ENCODE assay signal across 12 cellular contexts in genomic region chr1:228274452-228275153, GRCh38.
DNase-seq lines count a peak whose midpoint lies in the region; ATAC-seq and TF ChIP-seq lines count a peak whose summit lies in the region.
"Had no signal": no experiment of that assay in that cellular context is flagged by ENCODE, and none has a peak within 500 bp of the region (broad histone marks: within the 10 kb centered on the region; RNA-seq: fewer than 3 reads in every experiment).

No MANE protein-coding gene starts in this region.

- H4K91ac ChIP-seq in H9 (ENCODE audit: insufficient read length, low read depth, low read length): no peak overlapping the region

- no peak overlapping the region for H2BK15ac ChIP-seq in H9 (ENCODE audit: low read depth, low read length)

- H3K9me3 Mint-ChIP-seq in H9 (no peaks in the 10 kb centered on the region), brain (no peaks in the 10 kb centered on the region)
- no peaks in the 10 kb centered on the region for H3K9me3 Mint-ChIP-seq in natural killer cell treated with Interleukin-12 subunit alpha and Interleukin-12 subunit beta and Interleukin-15 and Interleukin-18, amount 100 ng/mL, for 72 hours

- H3K9ac ChIP-seq in H9 (ENCODE audit: extremely low read depth, insufficient read length, low read length): no peak overlapping the region

- H3K36me3 Mint-ChIP-seq in H9 (ENCODE audit: insufficient read depth in 1 of 3, low read depth in 3 of 3) (peaks cover 3 to 14% (median 4%) of the 10 kb centered on the region in 3 experiments; a peak in 6 of 7 replicates), brain (no peaks in the 10 kb centered on the region)
- no peaks in the 10 kb centered on the region for H3K36me3 Mint-ChIP-seq in natural killer cell treated with Interleukin-12 subunit alpha and Interleukin-12 subunit beta and Interleukin-15 and Interleukin-18, amount 100 ng/mL, for 72 hours

- H4K5ac ChIP-seq in H9 (ENCODE audit: insufficient read length, low read depth, low read length): no peak overlapping the region

- H3K79me2 ChIP-seq in H9 (ENCODE audit: insufficient read depth, low read length): no peaks in the 10 kb centered on the region

- H3K9me3 ChIP-seq in AG04450 (ENCODE audit: control insufficient read depth, insufficient read depth, low read length) (no peaks in the 10 kb centered on the region; the same call in 1 of the 2 replicates), H9 (ENCODE audit: control insufficient read depth, low read depth, low read length) (no peaks in the 10 kb centered on the region)
- H3K9me3 ChIP-seq: pancreas had no signal

- H2AK5ac ChIP-seq in H9 (ENCODE audit: insufficient read length, low read length): no peak overlapping the region

- H3K4me2 ChIP-seq in H9 (ENCODE audit: insufficient read depth, insufficient read length, low read length): no peak overlapping the region

- H3K23ac ChIP-seq in H9 (ENCODE audit: insufficient read length, low read depth, low read length): no peak overlapping the region

- peaks cover 8% of the 10 kb centered on the region for H3K27me3 Mint-ChIP-seq in H9 (ENCODE audit: low read depth)
- no peaks in the 10 kb centered on the region for H3K27me3 Mint-ChIP-seq in brain
- no peaks in the 10 kb centered on the region for H3K27me3 Mint-ChIP-seq in natural killer cell treated with Interleukin-12 subunit alpha and Interleukin-12 subunit beta and Interleukin-15 and Interleukin-18, amount 100 ng/mL, for 72 hours

- no peak overlapping the region for H2AFZ ChIP-seq in H9 (ENCODE audit: low read length)

- H3K27ac Mint-ChIP-seq in H9 (peak overlapping the region in 1 of 3 experiments; percentile 90; a peak in 1 of 7 replicates), brain (peak overlapping the region in 2 of 5 experiments; percentile 43 to 55)
- peak overlapping the region in 1 of 2 donors; percentile 33 for H3K27ac Mint-ChIP-seq in natural killer cell treated with Interleukin-12 subunit alpha and Interleukin-12 subunit beta and Interleukin-15 and Interleukin-18, amount 100 ng/mL, for 72 hours

- H3K4me3 Mint-ChIP-seq in H9: peak overlapping the region; percentile 60 to 76
- peak overlapping the region; percentile 74 to 79 (median 77) for H3K4me3 Mint-ChIP-seq in brain
- H3K4me3 Mint-ChIP-seq in natural killer cell treated with Interleukin-12 subunit alpha and Interleukin-12 subunit beta and Interleukin-15 and Interleukin-18, amount 100 ng/mL, for 72 hours: peak overlapping the region; percentile 79

- no peaks in the 10 kb centered on the region for H3K79me1 ChIP-seq in H9 (ENCODE audit: insufficient read depth, low read depth, low read length, poor library complexity, severe bottlenecking)

- H3K4ac ChIP-seq in H9 (ENCODE audit: low read depth, low read length): no peak overlapping the region

- TF ChIP-seq CTCF in AG04450 (IDR thresholded peaks at IDR 0.05; ENCODE audit: low read depth, low read length): no peak
- TF ChIP-seq CTCF in H9 (conservative IDR thresholded peaks at IDR 0.05): peak; percentile 14; the same call in 2 of the 3 replicates
- peak in 1 of 2 experiments; percentile 12 for TF ChIP-seq CTCF in brain (conservative IDR thresholded peaks at IDR 0.05)

- no peak overlapping the region for H2BK5ac ChIP-seq in H9 (ENCODE audit: insufficient read length, low read length)

- POLR2A ChIA-PET in AG04450 (lab: Yijun Ruan, JAX): no interaction called here

- no peak for DNase-seq in AG04450 (ENCODE audit: low read depth, low spot score)
- peak; percentile 42 for DNase-seq in H9
- peak; percentile 56 for DNase-seq in natural killer cell treated with Interleukin-12 subunit alpha and Interleukin-12 subunit beta and Interleukin-15 and Interleukin-18, amount 100 ng/mL, for 72 hours (ENCODE audit: low spot score)
- DNase-seq in NCI-H128 (lab: John Stamatoyannopoulos, UW; ENCODE audit: unreplicated experiment): no peak
- no peak for DNase-seq in NCI-H2196 treated with DMSO at 0.1 percent for 48 hours (lab: John Stamatoyannopoulos, UW; ENCODE audit: unreplicated experiment)
- DNase-seq: DMS53; effector CD4-positive, alpha-beta T cell; NCI-H187 had no signal

- no peak overlapping the region for H3K27ac ChIP-seq in AG04450 (ENCODE audit: low read depth, low read length)
- H3K27ac ChIP-seq in H9 (ENCODE audit: insufficient read length, low read depth, low read length): no peak overlapping the region
- H3K27ac ChIP-seq: pancreas had no signal

- WGBS in H9 (ENCODE audit: extremely low coverage, insufficient read length, low lambda C conversion rate): no CpG with 5 or more reads among the region's 25 CpGs

- H3K27me3 ChIP-seq in AG04450 (ENCODE audit: control insufficient read depth, insufficient read depth, low read length) (no peaks in the 10 kb centered on the region), H9 (ENCODE audit: insufficient read depth, low read length) (no peaks in the 10 kb centered on the region)
- H3K27me3 ChIP-seq: pancreas had no signal

- no peak overlapping the region for H2BK20ac ChIP-seq in H9 (ENCODE audit: low read depth, low read length, poor library complexity, severe bottlenecking)

- H2BK120ac ChIP-seq in H9 (ENCODE audit: low read depth, low read length, poor library complexity, severe bottlenecking): no peak overlapping the region

- CTCF ChIA-PET in AG04450 (lab: Charles Lee): interaction anchor here (1.0 kb wide), 1 partner anchor 61 kb away, joined by 4 read pairs; no protein-coding TSS in a partner anchor

- H3K18ac ChIP-seq in H9 (ENCODE audit: insufficient read length, low read depth, low read length): no peak overlapping the region

- H3K14ac ChIP-seq in H9 (ENCODE audit: insufficient read depth, low read length): no peak overlapping the region

- H3K23me2 ChIP-seq in H9 (ENCODE audit: insufficient read length, low read depth, low read length, poor library complexity, severe bottlenecking): peaks cover 6% of the 10 kb centered on the region

- peak overlapping the region; percentile 70; the same call in 1 of the 2 replicates for H3K4me3 ChIP-seq in AG04450 (ENCODE audit: low read depth, low read length)

- ATAC-seq in natural killer cell treated with Interleukin-12 subunit alpha and Interleukin-12 subunit beta and Interleukin-15 and Interleukin-18, amount 100 ng/mL, for 72 hours: no peak
- no peak for ATAC-seq in GM21390 (IDR thresholded peaks at IDR 0.05; ENCODE audit: unreplicated experiment)
- ATAC-seq in GM21515 (IDR thresholded peaks at IDR 0.05; ENCODE audit: unreplicated experiment): no peak

- no peaks in the 10 kb centered on the region for H3K4me1 ChIP-seq in H9 (ENCODE audit: insufficient read depth, low read length)
- H3K4me1 ChIP-seq: pancreas had no signal

- no peaks in the 10 kb centered on the region for H4K20me1 ChIP-seq in H9 (ENCODE audit: control insufficient read depth, insufficient read depth, insufficient read length)

- H3T11ph ChIP-seq in H9 (ENCODE audit: low read length): no peak overlapping the region

- H4K8ac ChIP-seq in H9 (replicated peaks; ENCODE audit: insufficient read length, low read depth, low read length): no peak overlapping the region

- H3K56ac ChIP-seq in H9 (ENCODE audit: insufficient read length, low read depth, low read length): no peak overlapping the region

- no peak overlapping the region for H2BK12ac ChIP-seq in H9 (ENCODE audit: insufficient read length, low read depth, low read length)

- H3K4me1 Mint-ChIP-seq in H9 (peaks cover 2 to 3% of the 10 kb centered on the region in 2 experiments; a peak in 2 of 4 replicates), brain (peaks cover 5% of the 10 kb centered on the region)
- peaks cover 4 to 10% of the 10 kb centered on the region in 2 donors for H3K4me1 Mint-ChIP-seq in natural killer cell treated with Interleukin-12 subunit alpha and Interleukin-12 subunit beta and Interleukin-15 and Interleukin-18, amount 100 ng/mL, for 72 hours (ENCODE audit: low read depth in 2 of 2)

Comparison
In these comparisons a context has a peak if more than half of its experiments do, and no peak if none do; other contexts are left out.
1. DNase-seq: peak in H9 (single experiment) and natural killer cell treated with Interleukin-12 subunit alpha and Interleukin-12 subunit beta and Interleukin-15 and Interleukin-18, amount 100 ng/mL, for 72 hours (single experiment); none in AG04450 (single experiment), NCI-H128 (single experiment) and NCI-H2196 treated with DMSO at 0.1 percent for 48 hours (single experiment).
2. Peak in every context shown above with its lines, with median percentiles within 50 percentile points of each other: H3K4me3 Mint-ChIP-seq.